21 cellular contexts compared by ENCODE assay signal in the genomic region with DNA sequence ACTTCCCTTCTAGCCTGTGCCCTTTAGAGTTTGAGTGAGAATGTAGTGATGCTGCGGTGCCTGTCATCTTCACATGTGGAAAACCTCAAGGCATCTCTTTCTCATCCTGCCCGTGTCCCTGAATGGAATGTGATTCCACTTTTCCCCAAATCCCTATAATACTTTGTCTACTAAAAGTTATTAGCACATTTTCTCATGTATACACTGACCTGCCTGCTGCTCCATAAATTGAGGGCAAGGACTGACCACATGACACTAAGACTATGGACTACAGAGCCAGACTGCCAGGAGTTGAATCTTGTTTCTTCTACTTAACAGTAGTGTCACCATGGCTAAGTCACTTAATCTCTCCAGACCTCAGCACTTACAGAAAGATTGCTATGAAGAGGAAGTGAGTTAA.
DNase-seq lines count a peak whose midpoint lies in the region; ATAC-seq and TF ChIP-seq lines count a peak whose summit lies in the region.
"Had no signal": no experiment of that assay in that cellular context is flagged by ENCODE, and none has a peak within 500 bp of the region (broad histone marks: within the 10 kb centered on the region; RNA-seq: fewer than 3 reads in every experiment).

No MANE protein-coding gene starts in this region.

- no peaks in the 10 kb centered on the region for H3K36me3 ChIP-seq in smooth muscle cell (ENCODE audit: low read depth)
- H3K36me3 ChIP-seq: BE2C; BLaER1 treated with 17β-estradiol and CSF1 and Interleukin-3, amounts not matched to agents 10 nM and 100 nM; HAP-1 had no signal

- no peaks in the 10 kb centered on the region for H3K79me2 ChIP-seq in smooth muscle cell (ENCODE audit: low read depth)

- H4K20me1 ChIP-seq in smooth muscle cell (ENCODE audit: low read depth) = no peaks in the 10 kb centered on the region
- H4K20me1 ChIP-seq: BLaER1 treated with 17β-estradiol and CSF1 and Interleukin-3, amounts not matched to agents 10 nM and 100 nM had no signal

- H3K9me3 ChIP-seq in smooth muscle cell (replicated peaks; ENCODE audit: low read depth) = no peaks in the 10 kb centered on the region
- H3K9me3 ChIP-seq: A549; BE2C; BLaER1 treated with 17β-estradiol and CSF1 and Interleukin-3, amounts not matched to agents 10 nM and 100 nM; HAP-1 had no signal

- TF ChIP-seq CTCF in fibroblast of villous mesenchyme (IDR thresholded peaks at IDR 0.05; ENCODE audit: insufficient read depth, low read depth, low read length) (no peak), smooth muscle cell (IDR thresholded peaks at IDR 0.05; ENCODE audit: borderline replicate concordance, insufficient read depth, poor library complexity, severe bottlenecking) (no peak)

- H3K4me2 ChIP-seq in smooth muscle cell = peak overlapping the region; percentile 17
- H3K4me2 ChIP-seq: A549; BLaER1 treated with 17β-estradiol and CSF1 and Interleukin-3, amounts not matched to agents 10 nM and 100 nM had no signal

- no peak overlapping the region for H2AFZ ChIP-seq in smooth muscle cell (ENCODE audit: low read depth)

- H3F3A ChIP-seq in smooth muscle cell (ENCODE audit: low read depth) = peaks cover 26% of the 10 kb centered on the region

- peaks cover 3% of the 10 kb centered on the region for H3K4me1 ChIP-seq in smooth muscle cell (ENCODE audit: low read depth)
- H3K4me1 ChIP-seq: A549; BE2C; BLaER1 treated with 17β-estradiol and CSF1 and Interleukin-3, amounts not matched to agents 10 nM and 100 nM; HAP-1 had no signal

- H3K27me3 ChIP-seq in smooth muscle cell (ENCODE audit: low read depth) = no peaks in the 10 kb centered on the region
- H3K27me3 ChIP-seq: BE2C; BLaER1 treated with 17β-estradiol and CSF1 and Interleukin-3, amounts not matched to agents 10 nM and 100 nM had no signal

- H3K27ac ChIP-seq in smooth muscle cell (ENCODE audit: low read depth) = peak overlapping the region; percentile 36
- H3K27ac ChIP-seq: 22Rv1; A549; BLaER1 treated with 17β-estradiol and CSF1 and Interleukin-3, amounts not matched to agents 10 nM and 100 nM had no signal

- WGBS in smooth muscle cell (ENCODE audit: low lambda C conversion rate) = 34% methylated on average over 2 of the region's 2 CpGs

- no peak overlapping the region for H3K4me3 ChIP-seq in fibroblast of villous mesenchyme (ENCODE audit: low read depth, low read length)
- H3K4me3 ChIP-seq in smooth muscle cell = no peak overlapping the region
- H3K4me3 ChIP-seq: A549; BLaER1 treated with 17β-estradiol and CSF1 and Interleukin-3, amounts not matched to agents 10 nM and 100 nM; HAP-1 had no signal

- DNase-seq in NCI-H82 (lab: John Stamatoyannopoulos, UW) = peak; percentile 12
- no peak for DNase-seq in NCI-H82 treated with DMSO at 0.1 percent for 48 hours (lab: John Stamatoyannopoulos, UW; ENCODE audit: unreplicated experiment)
- peak; percentile 21 for DNase-seq in EH (ENCODE audit: low read depth)
- peak; percentile 69 for DNase-seq in fibroblast of villous mesenchyme (ENCODE audit: low read depth)
- no peak for DNase-seq in smooth muscle cell (lab: John Stamatoyannopoulos, UW; ENCODE audit: unreplicated experiment)
- no peak for DNase-seq in activated CD4-positive, alpha-beta T cell treated with anti-CD3 and anti-CD28 coated beads, Interleukin-2, amount 50 U/mL, for 1 hour
- DNase-seq in hippocampal formation (lab: John Stamatoyannopoulos, UW) = no peak
- DNase-seq: ACHN; AML-193; BE2C; CD4-positive, alpha-beta T cell; CD8-positive, alpha-beta memory T cell; DMS 273 treated with DMSO at 0.1 percent for 48 hours; DMS79; GF-D8; GOT3 had no signal

- H3K9ac ChIP-seq in smooth muscle cell (ENCODE audit: low read depth) = no peak overlapping the region
- H3K9ac ChIP-seq: BLaER1 treated with 17β-estradiol and CSF1 and Interleukin-3, amounts not matched to agents 10 nM and 100 nM had no signal

- ATAC-seq in GM21447 (IDR thresholded peaks at IDR 0.05; ENCODE audit: unreplicated experiment) = no peak
- ATAC-seq: A549 had no signal

Comparison
In these comparisons a context has a peak if more than half of its experiments do, and no peak if none do; other contexts are left out.
1. DNase-seq: peak in NCI-H82 (single experiment), EH (single experiment) and fibroblast of villous mesenchyme (single experiment); none in NCI-H82 treated with DMSO at 0.1 percent for 48 hours (single experiment), smooth muscle cell (single experiment), activated CD4-positive, alpha-beta T cell treated with anti-CD3 and anti-CD28 coated beads, Interleukin-2, amount 50 U/mL, for 1 hour (single experiment) and hippocampal formation (0 of 2).